8 cellular contexts compared by ENCODE assay signal in the genomic region with DNA sequence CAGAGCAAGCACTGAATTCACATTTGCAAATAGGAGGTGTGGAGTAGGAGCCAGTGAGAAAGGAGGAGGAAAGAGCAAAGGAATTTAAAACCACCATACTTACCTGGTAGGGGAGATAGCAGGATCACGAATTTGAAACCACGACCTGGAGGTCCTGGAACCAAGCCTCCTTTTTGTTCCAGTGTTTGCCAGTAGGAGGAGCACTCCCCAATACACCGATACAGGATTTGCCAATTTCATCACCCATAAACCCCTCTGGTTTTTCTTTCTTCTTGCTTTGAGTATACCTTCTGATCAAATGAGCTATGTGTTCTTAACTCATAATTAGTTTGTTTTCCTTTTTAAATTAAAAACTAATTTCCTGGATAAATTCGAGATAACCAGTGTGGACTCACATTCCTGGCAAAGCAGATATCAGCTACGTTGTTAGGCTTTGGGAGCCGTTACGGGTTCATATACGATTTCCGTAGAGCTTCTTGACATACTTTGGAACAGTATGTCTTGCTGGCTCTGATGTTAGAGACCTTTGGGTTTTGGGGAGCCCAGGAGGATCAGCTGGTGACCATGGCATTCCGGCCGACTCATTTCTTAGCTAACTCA. TPM values are rescaled to one million over a fixed set of nuclear protein-coding genes. Genes with fewer than 3 reads are reported as not detected.
DNase-seq lines count a peak whose midpoint lies in the region; ATAC-seq, FAIRE-seq and TF ChIP-seq lines count a peak whose summit lies in the region.

No MANE protein-coding gene starts in this region.

- H3K4me1 ChIP-seq in left lung: no peaks in the 10 kb centered on the region

- no peaks in the 10 kb centered on the region for H3K36me3 Mint-ChIP-seq in activated T-cell treated with anti-CD3 and anti-CD28 coated beads, Interleukin-2, amount 50 U/mL, for 4 hours (ENCODE audit: insufficient read depth)

- no peaks in the 10 kb centered on the region for H3K9me3 ChIP-seq in left lung

- peaks cover 3% of the 10 kb centered on the region for H3K4me1 Mint-ChIP-seq in activated T-cell treated with anti-CD3 and anti-CD28 coated beads, Interleukin-2, amount 50 U/mL, for 4 hours (ENCODE audit: low read depth)

- DNase-seq in BJ (ENCODE audit: low read depth) (no peak), HuH-7 (ENCODE audit: low spot score) (peak; percentile 34), left lung (no peak), HTR-8/SVneo (ENCODE audit: insufficient read length, low spot score) (no peak), inferior parietal cortex (ENCODE audit: extremely low spot score) (no peak)
- peak; percentile 8 for DNase-seq in activated T-cell treated with anti-CD3 and anti-CD28 coated beads, Interleukin-2, amount 50 U/mL, for 4 hours

- no peaks in the 10 kb centered on the region; the same call in 1 of the 2 replicates for H3K27me3 ChIP-seq in BJ (ENCODE audit: control insufficient read depth, insufficient read depth, low read length)
- no peaks in the 10 kb centered on the region for H3K27me3 ChIP-seq in left lung

- peaks cover 2% of the 10 kb centered on the region for H3K27me3 Mint-ChIP-seq in activated T-cell treated with anti-CD3 and anti-CD28 coated beads, Interleukin-2, amount 50 U/mL, for 4 hours (ENCODE audit: low read depth)

- no peaks in the 10 kb centered on the region for H3K36me3 ChIP-seq in BJ (ENCODE audit: control insufficient read depth, insufficient read depth, low read length)
- H3K36me3 ChIP-seq in left lung: no peaks in the 10 kb centered on the region

- no peak overlapping the region for H3K4me3 ChIP-seq in BJ (ENCODE audit: low read depth, low read length)
- H3K4me3 ChIP-seq in left lung: no peak overlapping the region

- intact Hi-C loops in left lung (cut with DNase I): no loop called here

- POLR2A ChIA-PET in BJ (lab: Charles Lee): no interaction called here

- H3K9me3 Mint-ChIP-seq in activated T-cell treated with anti-CD3 and anti-CD28 coated beads, Interleukin-2, amount 50 U/mL, for 4 hours: no peaks in the 10 kb centered on the region

- ATAC-seq in activated T-cell treated with anti-CD3 and anti-CD28 coated beads, Interleukin-2, amount 50 U/mL, for 4 hours: peak in 1 of 2 donors; percentile 32
- ATAC-seq in left lung (peak; percentile 50), HG03108 (IDR thresholded peaks at IDR 0.05; ENCODE audit: unreplicated experiment) (no peak), HG03439 (IDR thresholded peaks at IDR 0.05; ENCODE audit: unreplicated experiment) (no peak)

- no peak overlapping the region for H3K27ac ChIP-seq in left lung

- no peak for FAIRE-seq in HTR-8/SVneo (lab: Jason Lieb, UNC)

- CTCF ChIA-PET in BJ (lab: Yijun Ruan, JAX): interaction anchor here (0.7 to 3.2 kb wide), 17 partner anchors 9 to 476 kb away, joined by 3 to 19 read pairs (median 5); partner anchors contain the start of gene BCO1

- no peak overlapping the region for H3K4me3 Mint-ChIP-seq in activated T-cell treated with anti-CD3 and anti-CD28 coated beads, Interleukin-2, amount 50 U/mL, for 4 hours

- peak; percentile 72 for TF ChIP-seq CTCF in BJ (IDR thresholded peaks at IDR 0.05; ENCODE audit: insufficient read depth, low read depth, low read length)
- TF ChIP-seq CTCF in left lung (IDR thresholded peaks at IDR 0.05): peak; percentile 51 to 59

RNA-seq across cellular contexts. Expression of gene BCO1, which starts 22.7 kb away (rescaled TPM):
- polyA plus RNA-seq in BJ (2011; rRNA removed): not detected in 2 replicates
- polyA minus RNA-seq in BJ (2011; rRNA and poly(A)+ RNA removed): not detected in 2 replicates
- not detected for total RNA-seq in activated T-cell treated with anti-CD3 and anti-CD28 coated beads, Interleukin-2, amount 50 U/mL, for 4 hours
- under 1 TPM in 1 of 2 donors, not detected in 1; 0.50 TPM for total RNA-seq in left lung

RNA-seq across cellular contexts. Expression of gene GAN, which starts 53.6 kb away (rescaled TPM):
- 2.1 and 4.1 TPM in 2 replicates for polyA plus RNA-seq in BJ (2011; rRNA removed)
- 10.9 and 12.0 TPM in 2 replicates for polyA minus RNA-seq in BJ (2011; rRNA and poly(A)+ RNA removed)
- 10 to 100 TPM; 12.8 to 15.6 (median 14.4) TPM for total RNA-seq in activated T-cell treated with anti-CD3 and anti-CD28 coated beads, Interleukin-2, amount 50 U/mL, for 4 hours
- total RNA-seq in left lung: 1 to 10 TPM; 7.9 to 8.1 TPM

Comparison
In these comparisons a context has a peak if more than half of its experiments do, and no peak if none do; other contexts are left out.
1. DNase-seq: peak in HuH-7 (single experiment) and activated T-cell treated with anti-CD3 and anti-CD28 coated beads, Interleukin-2, amount 50 U/mL, for 4 hours (single experiment); none in BJ (single experiment), left lung (0 of 2), HTR-8/SVneo (single experiment) and inferior parietal cortex (single experiment).